ENCODE assay signal across 8 cellular contexts in genomic region chr3:172039352-172040077, GRCh38. TPM values are rescaled to one million over a fixed set of nuclear protein-coding genes. Genes with fewer than 3 reads are reported as not detected.
DNase-seq lines count a peak whose midpoint lies in the region; ATAC-seq lines count a peak whose summit lies in the region.

Gene FNDC3B, plus strand, starts transcription at chr3:172039578. Its CDS starts 72,902 bp downstream, at chr3:172112480.

- peaks cover 28% of the 10 kb centered on the region for H3K4me1 ChIP-seq in CD4-positive, alpha-beta memory T cell (ENCODE audit: insufficient read depth, low read length)

- intact Hi-C loops in CD4-positive, alpha-beta memory T cell (cut with micrococcal nuclease), result loop anchor here (1.0 to 2.0 kb wide), 6 partner anchors 63 to 711 kb away; partner anchors contain the start of gene ECT2

- no peaks in the 10 kb centered on the region for H3K9me3 ChIP-seq in CD4-positive, alpha-beta memory T cell (ENCODE audit: control insufficient read depth in 1 of 2, low read length in 2 of 2)

- H3K36me3 ChIP-seq in CD4-positive, alpha-beta memory T cell (ENCODE audit: insufficient read depth, low read length), result no peaks in the 10 kb centered on the region

- POLR2A ChIA-PET in CD4-positive, alpha-beta memory T cell (lab: Charles Lee; ENCODE audit: partially characterized antibody), result interaction anchor here (0.8 to 1.9 kb wide), 4 partner anchors 65 to 293 kb away, joined by 3 to 10 read pairs (median 3); no protein-coding TSS in a partner anchor

- peak within 1 kb of the TSS; percentile 94 to 99 (median 96) for H3K27ac Mint-ChIP-seq in CD4-positive, alpha-beta memory T cell

- H3K27me3 Mint-ChIP-seq in CD4-positive, alpha-beta memory T cell, result no peaks in the 10 kb centered on the region

- peak; percentile 61 for ATAC-seq in GM19463 (IDR thresholded peaks at IDR 0.05; ENCODE audit: unreplicated experiment)

- DNase-seq in CD4-positive, alpha-beta memory T cell, result peak; percentile 90 to 93 (median 91)
- DNase-seq in HS-27A (ENCODE audit: low read depth) (peak; percentile 76), NK-92 (lab: John Stamatoyannopoulos, UW; ENCODE audit: unreplicated experiment) (peak; percentile 54), medulla oblongata (ENCODE audit: extremely low spot score) (peak; percentile 98)
- DNase-seq in activated CD8-positive, alpha-beta memory T cell treated with anti-CD3 and anti-CD28 coated beads for 1 hour (ENCODE audit: extremely low read depth in 1 of 2, low read depth in 1 of 2), result peak; percentile 79 to 81
- peak; percentile 81 for DNase-seq in effector CD8-positive, alpha-beta T cell (lab: John Stamatoyannopoulos, UW)
- DNase-seq in stimulated activated CD8-positive, alpha-beta memory T cell treated with anti-CD3 and anti-CD28 coated beads, Interleukin-12 subunit alpha, Interleukin-12 subunit beta, amount 100 ng/mL, for 1 hour (ENCODE audit: low read depth), result peak; percentile 83

- peaks cover 0 to 5% of the 10 kb centered on the region in 2 donors for H3K36me3 Mint-ChIP-seq in CD4-positive, alpha-beta memory T cell

- peak within 1 kb of the TSS; percentile 92 for H3K27ac ChIP-seq in CD4-positive, alpha-beta memory T cell (ENCODE audit: low read depth, low read length)

- peak within 1 kb of the TSS; percentile 94 to 99 (median 97) for H3K4me3 Mint-ChIP-seq in CD4-positive, alpha-beta memory T cell

- no peaks in the 10 kb centered on the region for H3K27me3 ChIP-seq in CD4-positive, alpha-beta memory T cell (ENCODE audit: insufficient read depth, low read length)

- H3K4me1 Mint-ChIP-seq in CD4-positive, alpha-beta memory T cell, result peaks cover 25 to 57% (median 36%) of the 10 kb centered on the region in 4 donors

- CTCF ChIA-PET in CD4-positive, alpha-beta memory T cell (lab: Charles Lee; ENCODE audit: partially characterized antibody), result interaction anchor here (0.6 to 7.3 kb wide), 9 partner anchors 12 to 301 kb away, joined by 3 to 82 read pairs (median 6); no protein-coding TSS in a partner anchor

- H3K4me3 ChIP-seq in CD4-positive, alpha-beta memory T cell (ENCODE audit: low read length in 2 of 2), result peak within 1 kb of the TSS; percentile 61 to 62

- H3K9me3 Mint-ChIP-seq in CD4-positive, alpha-beta memory T cell, result no peaks in the 10 kb centered on the region

RNA-seq across cellular contexts. Expression of gene FNDC3B, which starts in this region (rescaled TPM):
- total RNA-seq in CD4-positive, alpha-beta memory T cell, result 10 to 100 TPM; 18.0 to 18.2 TPM
- polyA plus RNA-seq in CD4-positive, alpha-beta memory T cell, result 10 to 100 TPM; 10.9 to 11.6 TPM

Comparison
In these comparisons a context has a peak if more than half of its experiments do, and no peak if none do; other contexts are left out.
1. Peak in every context shown above with its lines: DNase-seq, ATAC-seq, H3K4me3 ChIP-seq and H3K27ac ChIP-seq.